In genomic region chr4:139266583-139267257, GRCh38 we compare ENCODE assay signal across 8 cellular contexts. TPM values are rescaled to one million over a fixed set of nuclear protein-coding genes. Genes with fewer than 3 reads are reported as not detected.
DNase-seq lines count a peak whose midpoint lies in the region; ATAC-seq, FAIRE-seq and TF ChIP-seq lines count a peak whose summit lies in the region.

No MANE protein-coding gene starts in this region.

- peak overlapping the region; percentile 15 for H2AFZ ChIP-seq in trophoblast cell (ENCODE audit: insufficient read depth, low read length, poor library complexity)

- H3K9me3 ChIP-seq in trophoblast cell (ENCODE audit: insufficient read depth, low read depth, low read length): no peaks in the 10 kb centered on the region

- peak; percentile 37 for DNase-seq in AG09319 (ENCODE audit: extremely low read depth, low read depth)
- peak; percentile 80 for DNase-seq in GM19239 (ENCODE audit: insufficient read length, low spot score)
- DNase-seq in RPMI8226: peak; percentile 93
- peak; percentile 89 for DNase-seq in activated effector memory CD4-positive, alpha-beta T cell treated with anti-CD3 and anti-CD28 coated beads, Interleukin-2, amount 50 U/mL, for 16 hours
- peak; percentile 35 for DNase-seq in foreskin melanocyte
- peak; percentile 70 to 76 for DNase-seq in trophoblast cell
- no peak for DNase-seq in type B pancreatic cell (ENCODE audit: extremely low spot score, unreplicated experiment)

- TF ChIP-seq CTCF in AG09319 (IDR thresholded peaks at IDR 0.05; ENCODE audit: low read depth, low read length) (no peak; the same call in 1 of the 2 replicates), type B pancreatic cell (conservative IDR thresholded peaks at IDR 0.05) (no peak)

- peaks cover 13% of the 10 kb centered on the region for H3K4me1 Mint-ChIP-seq in type B pancreatic cell (ENCODE audit: unreplicated experiment)

- peak; percentile 96 for ATAC-seq in HG03342 (IDR thresholded peaks at IDR 0.05; ENCODE audit: unreplicated experiment)

- H4K91ac ChIP-seq in trophoblast cell (ENCODE audit: low read depth, low read length): no peak overlapping the region

- H2BK12ac ChIP-seq in trophoblast cell (ENCODE audit: low read length): no peak overlapping the region

- no peak overlapping the region for H3K23ac ChIP-seq in trophoblast cell (ENCODE audit: low read length)

- H2BK5ac ChIP-seq in trophoblast cell (ENCODE audit: low read depth, low read length, poor library complexity): no peak overlapping the region

- H3K4me1 ChIP-seq in trophoblast cell (ENCODE audit: control insufficient read depth in 1 of 2, insufficient read depth in 2 of 2, low read length in 2 of 2): peaks cover 4% of the 10 kb centered on the region in 2 experiments

- no peaks in the 10 kb centered on the region for H3K9me3 Mint-ChIP-seq in type B pancreatic cell

- peak overlapping the region; percentile 4 for H4K8ac ChIP-seq in trophoblast cell (ENCODE audit: low read depth, low read length)

- FAIRE-seq in GM19239 (lab: Jason Lieb, UNC): peak; percentile 99

- peaks cover 2% of the 10 kb centered on the region for H3K79me1 ChIP-seq in trophoblast cell (ENCODE audit: low read length)

- H3K27me3 Mint-ChIP-seq in type B pancreatic cell: no peaks in the 10 kb centered on the region

- no peak overlapping the region for H3K9ac ChIP-seq in trophoblast cell (ENCODE audit: low read length)

- no peak overlapping the region for H3K4me3 ChIP-seq in trophoblast cell (ENCODE audit: low read depth, low read length)

- H3K36me3 Mint-ChIP-seq in type B pancreatic cell: no peaks in the 10 kb centered on the region

- H3K27ac Mint-ChIP-seq in type B pancreatic cell: peak overlapping the region; percentile 75

- peak overlapping the region; percentile 70 for H3K27ac ChIP-seq in trophoblast cell (ENCODE audit: low read depth, low read length)

- no peak overlapping the region for H3K4ac ChIP-seq in trophoblast cell (ENCODE audit: low read depth, low read length)

- H4K12ac ChIP-seq in trophoblast cell (ENCODE audit: low read depth, low read length): no peak overlapping the region

- peak overlapping the region; percentile 77 for H3K4me2 ChIP-seq in trophoblast cell (ENCODE audit: low read length)

- no peak overlapping the region for H3K18ac ChIP-seq in trophoblast cell (ENCODE audit: low read length)

- H2BK120ac ChIP-seq in trophoblast cell (ENCODE audit: insufficient read depth, low read length, poor library complexity): peak overlapping the region; percentile 24

- WGBS in trophoblast cell (ENCODE audit: extremely low coverage, insufficient coverage, insufficient read length): no CpG with 5 or more reads among the region's 14 CpGs

- H3K4me3 Mint-ChIP-seq in type B pancreatic cell: peak overlapping the region; percentile 81

- no peaks in the 10 kb centered on the region for H3K36me3 ChIP-seq in trophoblast cell (ENCODE audit: control insufficient read depth in 1 of 2, insufficient read depth in 2 of 2, low read length in 2 of 2)

- H2AK5ac ChIP-seq in trophoblast cell (ENCODE audit: low read length): no peak overlapping the region

- no peak overlapping the region for H3K14ac ChIP-seq in trophoblast cell (ENCODE audit: low read length)

- H3K27me3 ChIP-seq in trophoblast cell (ENCODE audit: insufficient read depth, low read length): no peaks in the 10 kb centered on the region

- H3K79me2 ChIP-seq in trophoblast cell (ENCODE audit: control insufficient read depth, insufficient read depth, low read length, poor library complexity): no peaks in the 10 kb centered on the region

RNA-seq across cellular contexts. Expression of gene MGARP, which starts 13.3 kb away (rescaled TPM):
- 0.06 and 0.14 TPM in 2 replicates for polyA plus RNA-seq in trophoblast cell (2013)
- total RNA-seq in type B pancreatic cell (ENCODE audit: low replicate concordance): 1.3 and 1.7 TPM in 2 replicates

RNA-seq across cellular contexts. Expression of gene NAA15, which starts 34.6 kb away (rescaled TPM):
- polyA plus RNA-seq in trophoblast cell (2013): 22.1 and 23.3 TPM in 2 replicates
- total RNA-seq in type B pancreatic cell (ENCODE audit: low replicate concordance): 47.4 and 61.2 TPM in 2 replicates

RNA-seq across cellular contexts. Expression of gene NDUFC1, which starts 35.6 kb away (rescaled TPM):
- polyA plus RNA-seq in trophoblast cell (2013): 108 and 115 TPM in 2 replicates
- 47.2 and 56.1 TPM in 2 replicates for total RNA-seq in type B pancreatic cell (ENCODE audit: low replicate concordance)
